In genomic region chr1:172742599-172743500, GRCh38 we compare ENCODE assay signal across 8 cellular contexts.
DNase-seq lines count a peak whose midpoint lies in the region; ATAC-seq, FAIRE-seq and TF ChIP-seq lines count a peak whose summit lies in the region.

No MANE protein-coding gene starts in this region.

- H4K20me1 ChIP-seq in PC-9 (ENCODE audit: insufficient read depth), result no peaks in the 10 kb centered on the region

- no peak overlapping the region for H3K4me2 ChIP-seq in PC-9

- peak; percentile 93 for TF ChIP-seq CTCF in D721Med (IDR thresholded peaks at IDR 0.05; ENCODE audit: insufficient read depth, missing control alignments)
- peak; percentile 85 for TF ChIP-seq CTCF in PC-9 (conservative IDR thresholded peaks at IDR 0.05)
- TF ChIP-seq CTCF in esophagus muscularis mucosa (IDR thresholded peaks at IDR 0.05), result peak; percentile 56 to 76 (median 62)
- peak; percentile 73 for TF ChIP-seq CTCF in retinal pigment epithelial cell (conservative IDR thresholded peaks at IDR 0.05; ENCODE audit: low read depth, low read length)

- H3K4me1 ChIP-seq in PC-9 (replicated peaks; ENCODE audit: insufficient read depth) (peaks cover 22% of the 10 kb centered on the region), esophagus muscularis mucosa (peaks cover 0 to 24% (median 21%) of the 10 kb centered on the region in 4 donors)

- H3K79me2 ChIP-seq in PC-9 (ENCODE audit: low read depth), result no peaks in the 10 kb centered on the region

- 25% methylated on average over 8 of the region's 8 CpGs for WGBS in esophagus muscularis mucosa

- DNase-seq in D721Med (ENCODE audit: insufficient read length, low spot score) (no peak), HEK293T (ENCODE audit: extremely low spot score) (peak; percentile 47), PC-9 (no peak), esophagus muscularis mucosa (ENCODE audit: extremely low spot score) (no peak), retinal pigment epithelial cell (ENCODE audit: low read depth) (no peak), NCI-H1436 treated with DMSO at 0.1 percent for 48 hours (lab: John Stamatoyannopoulos, UW) (no peak)
- no peak for DNase-seq in activated CD4-positive, alpha-beta T cell treated with anti-CD3 and anti-CD28 coated beads for 4 hours

- TF ChIP-seq EP300 in esophagus muscularis mucosa (IDR thresholded peaks at IDR 0.05), result no peak

- TF ChIP-seq POLR2A in esophagus muscularis mucosa (IDR thresholded peaks at IDR 0.05; ENCODE audit: low read depth), result no peak

- H3F3A ChIP-seq in PC-9 (ENCODE audit: insufficient read depth, low read depth), result peaks cover 15% of the 10 kb centered on the region; the same call in 1 of the 2 replicates

- H3K9me3 ChIP-seq in PC-9 (ENCODE audit: insufficient read depth, low read depth) (no peaks in the 10 kb centered on the region), esophagus muscularis mucosa (no peaks in the 10 kb centered on the region)

- H2AFZ ChIP-seq in PC-9, result no peak overlapping the region

- peak; percentile 95 for FAIRE-seq in D721Med (lab: Jason Lieb, UNC)

- H3K4me3 ChIP-seq in PC-9, result no peak overlapping the region
- no peak overlapping the region for H3K4me3 ChIP-seq in esophagus muscularis mucosa
- no peak overlapping the region for H3K4me3 ChIP-seq in retinal pigment epithelial cell (ENCODE audit: low read length)

- H3K27ac ChIP-seq in PC-9 (no peak overlapping the region), esophagus muscularis mucosa (replicated peaks in 1 of 4) (no peak overlapping the region)

- POLR2A ChIA-PET in HEK293T (lab: Yijun Ruan, JAX) (no interaction called here), PC-9 (lab: Charles Lee; ENCODE audit: unreplicated experiment) (interaction anchor here (0.7 kb wide), 1 partner anchor 734 kb away, joined by 4 read pairs; the partner anchor contains the start of gene PRDX6)

- CTCF ChIA-PET in HEK293T (lab: Yijun Ruan, JAX) (interaction anchor here (0.7 to 1.5 kb wide), 5 partner anchors 101 to 743 kb away, joined by 3 to 6 read pairs (median 5); no protein-coding TSS in a partner anchor), PC-9 (lab: Charles Lee) (interaction anchor here (0.5 to 0.8 kb wide), 4 partner anchors 17 to 1420 kb away, joined by 4 to 6 read pairs (median 5); no protein-coding TSS in a partner anchor)

- H3K9me2 ChIP-seq in PC-9 (ENCODE audit: insufficient read depth), result no peaks in the 10 kb centered on the region

- ATAC-seq in GM18873 (IDR thresholded peaks at IDR 0.05; ENCODE audit: low FRiP score, unreplicated experiment), result no peak

- H3K36me3 ChIP-seq in PC-9 (ENCODE audit: low read depth) (no peaks in the 10 kb centered on the region), esophagus muscularis mucosa (no peaks in the 10 kb centered on the region)

- intact Hi-C loops in PC-9 (cut with micrococcal nuclease; ENCODE audit: unreplicated experiment), result loop anchor here (10.0 kb wide), 2 partner anchors 1192 to 1332 kb away; no protein-coding TSS in a partner anchor
- intact Hi-C loops in esophagus muscularis mucosa (cut with DNase I), result loop anchor here (10.0 kb wide), 2 partner anchors 672 to 1082 kb away; partner anchors contain the start of genes CENPL and DARS2

- no TSS peak for BruUV-seq in PC-9 (replicated peaks; lab: Mats Ljungman, UMichigan)

- H3K27me3 ChIP-seq in PC-9 (ENCODE audit: insufficient read depth, low read depth) (0 out of 2 replicates have a peak, but pooled peaks cover 5% of the 10 kb centered on the region), esophagus muscularis mucosa (no peaks in the 10 kb centered on the region)

TF ChIP-seq in HEK293T, 16 proteins besides CTCF, POLR2A, EP300 and RAD21:
- TF ChIP-seq LEF1 (IDR thresholded peaks at IDR 0.05; ENCODE audit: borderline replicate concordance), result no peak
- TF ChIP-seq ELF4 (IDR thresholded peaks at IDR 0.05), result no peak
- TF ChIP-seq FOXM1 (IDR thresholded peaks at IDR 0.05; ENCODE audit: borderline replicate concordance), result no peak
- TF ChIP-seq CTBP1 (IDR thresholded peaks at IDR 0.05; ENCODE audit: borderline replicate concordance), result peak; percentile 20; the same call in 1 of the 2 replicates
- TF ChIP-seq SP1 (IDR thresholded peaks at IDR 0.05), result no peak
- TF ChIP-seq HDGF (IDR thresholded peaks at IDR 0.05; ENCODE audit: borderline replicate concordance), result no peak
- peak; percentile 98 for TF ChIP-seq ZNF384 (IDR thresholded peaks at IDR 0.05)
- no peak for TF ChIP-seq TARDBP (IDR thresholded peaks at IDR 0.05)
